Comparison of ENCODE assay signal across 21 cellular contexts in the genomic region with DNA sequence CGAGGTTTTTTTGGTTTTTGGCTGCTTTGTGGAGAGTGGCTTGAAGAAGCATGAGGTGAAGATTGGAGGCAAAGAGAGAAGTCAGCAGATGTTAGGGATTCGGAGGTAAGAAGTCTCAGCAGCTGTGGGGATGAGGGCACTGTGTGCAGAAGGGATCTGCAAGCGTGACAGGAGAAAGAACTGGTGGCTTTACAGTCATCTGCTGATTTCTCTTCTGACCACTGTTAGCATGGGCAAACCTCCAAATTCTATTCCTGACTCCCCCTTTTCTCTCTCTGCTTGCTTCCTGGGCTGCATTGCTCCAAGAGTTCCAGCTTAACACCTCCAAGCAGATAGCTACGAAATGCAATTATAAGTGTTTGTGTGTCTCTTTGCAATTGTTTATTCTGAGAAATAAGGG.
DNase-seq lines count a peak whose midpoint lies in the region; ATAC-seq, FAIRE-seq and TF ChIP-seq lines count a peak whose summit lies in the region.
"Had no signal": no experiment of that assay in that cellular context is flagged by ENCODE, and none has a peak within 500 bp of the region (broad histone marks: within the 10 kb centered on the region; RNA-seq: fewer than 3 reads in every experiment).

No MANE protein-coding gene starts in this region.

- no peak for ATAC-seq in GM23338
- no peak for ATAC-seq in activated naive CD8-positive, alpha-beta T cell treated with anti-CD3 and anti-CD28 coated beads, Interleukin-2, amount 50 U/mL, for 24 hours
- ATAC-seq in pancreas: no peak

- no peaks in the 10 kb centered on the region for H3K27me3 Mint-ChIP-seq in GM23338 (ENCODE audit: insufficient read depth, low read depth, poor library complexity)
- no peaks in the 10 kb centered on the region for H3K27me3 Mint-ChIP-seq in activated naive CD8-positive, alpha-beta T cell treated with anti-CD3 and anti-CD28 coated beads, Interleukin-2, amount 50 U/mL, for 24 hours
- H3K27me3 Mint-ChIP-seq: CD4-positive, alpha-beta T cell had no signal

- no peaks in the 10 kb centered on the region for H3K79me2 ChIP-seq in GM23338 (replicated peaks; ENCODE audit: insufficient read depth)

- H3K27ac Mint-ChIP-seq in GM23338: no peak overlapping the region
- H3K27ac Mint-ChIP-seq in activated naive CD8-positive, alpha-beta T cell treated with anti-CD3 and anti-CD28 coated beads, Interleukin-2, amount 50 U/mL, for 24 hours: no peak overlapping the region
- H3K27ac Mint-ChIP-seq: CD4-positive, alpha-beta T cell had no signal

- peaks cover 8% of the 10 kb centered on the region for H3F3A ChIP-seq in GM23338 (replicated peaks; ENCODE audit: low read depth)

- peaks cover 24% of the 10 kb centered on the region for H3K36me3 Mint-ChIP-seq in GM23338 (ENCODE audit: low read depth)
- H3K36me3 Mint-ChIP-seq in activated naive CD8-positive, alpha-beta T cell treated with anti-CD3 and anti-CD28 coated beads, Interleukin-2, amount 50 U/mL, for 24 hours (ENCODE audit: low read depth): peaks cover 19% of the 10 kb centered on the region

- H3K4me3 ChIP-seq in GM23338 (no peak overlapping the region), choroid plexus epithelial cell (ENCODE audit: low read depth, low read length) (no peak overlapping the region), pancreas (no peak overlapping the region)

- H3K9me3 ChIP-seq in pancreas: no peaks in the 10 kb centered on the region
- H3K9me3 ChIP-seq: SK-N-SH had no signal

- no peak overlapping the region for H3K4me3 Mint-ChIP-seq in GM23338
- H3K4me3 Mint-ChIP-seq in activated naive CD8-positive, alpha-beta T cell treated with anti-CD3 and anti-CD28 coated beads, Interleukin-2, amount 50 U/mL, for 24 hours: no peak overlapping the region
- H3K4me3 Mint-ChIP-seq: CD4-positive, alpha-beta T cell had no signal

- no peak for TF ChIP-seq CTCF in GM23338 (conservative IDR thresholded peaks at IDR 0.05; ENCODE audit: low read depth in 2 of 2)
- TF ChIP-seq CTCF in choroid plexus epithelial cell (conservative IDR thresholded peaks at IDR 0.05; ENCODE audit: low read depth, low read length): no peak
- TF ChIP-seq CTCF in GM20000 (IDR thresholded peaks at IDR 0.05; ENCODE audit: extremely low read depth, missing control alignments): no peak
- no peak for TF ChIP-seq CTCF in pancreas (IDR thresholded peaks at IDR 0.05)

- intact Hi-C loops in pancreas (cut with DNase I): no loop called here

- 90 to 98% methylated on average over 4 of the region's 4 CpGs for WGBS in pancreas, 2 donors

- no peaks in the 10 kb centered on the region for H3K36me3 ChIP-seq in GM23338 (ENCODE audit: insufficient read depth)
- peaks cover 0 to 6% (median 0%) of the 10 kb centered on the region in 3 donors for H3K36me3 ChIP-seq in pancreas

- H3K9me3 Mint-ChIP-seq in GM23338: no peaks in the 10 kb centered on the region
- H3K9me3 Mint-ChIP-seq in activated naive CD8-positive, alpha-beta T cell treated with anti-CD3 and anti-CD28 coated beads, Interleukin-2, amount 50 U/mL, for 24 hours: peaks cover 5% of the 10 kb centered on the region

- no peaks in the 10 kb centered on the region for H3K4me1 Mint-ChIP-seq in GM23338
- peaks cover 4% of the 10 kb centered on the region for H3K4me1 Mint-ChIP-seq in activated naive CD8-positive, alpha-beta T cell treated with anti-CD3 and anti-CD28 coated beads, Interleukin-2, amount 50 U/mL, for 24 hours

- H4K20me1 ChIP-seq in GM23338 (replicated peaks; ENCODE audit: insufficient read depth): no peaks in the 10 kb centered on the region; the same call in 1 of the 2 replicates

- H3K4me2 ChIP-seq in GM23338: no peak overlapping the region
- H3K4me2 ChIP-seq: SK-N-SH had no signal

- peak; percentile 28 for DNase-seq in NCI-H1092 treated with DMSO at 0.1 percent for 48 hours (lab: John Stamatoyannopoulos, UW)
- DNase-seq in NCI-H1092 (lab: John Stamatoyannopoulos, UW): no peak
- DNase-seq in GM23338 (ENCODE audit: low spot score): no peak
- peak; percentile 31 for DNase-seq in NCI-H69 (lab: John Stamatoyannopoulos, UW)
- DNase-seq in choroid plexus epithelial cell (ENCODE audit: low read depth): peak; percentile 14
- no peak for DNase-seq in activated naive CD8-positive, alpha-beta T cell treated with anti-CD3 and anti-CD28 coated beads, Interleukin-2, amount 50 U/mL, for 24 hours
- DNase-seq in GM20000 (ENCODE audit: low spot score): no peak
- no peak for DNase-seq in pancreas
- DNase-seq: 8988T; CD4-positive, alpha-beta T cell; DMS153; HCEC 1CT; KBM-7; MV-4-11; NCI-H1417 treated with DMSO at 0.1 percent for 48 hours; NCI-H1930; NCI-H345; NCI-H524 treated with DMSO at 0.1 percent for 48 hours; OCI-M1; SHP77; SK-N-SH had no signal

- FAIRE-seq in pancreas (lab: Jason Lieb, UNC): no peak

- H3K27me3 ChIP-seq in GM23338 (ENCODE audit: insufficient read depth) (no peaks in the 10 kb centered on the region), pancreas (no peaks in the 10 kb centered on the region)

- no peak overlapping the region for H2AFZ ChIP-seq in GM23338

- H3K9me2 ChIP-seq in GM23338 (ENCODE audit: insufficient read depth): 0 out of 2 replicates have a peak, but pooled peaks cover 10% of the 10 kb centered on the region
- H3K9me2 ChIP-seq: SK-N-SH had no signal

- H3K27ac ChIP-seq in GM23338 (ENCODE audit: low read depth) (peak overlapping the region; percentile 72), pancreas (no peak overlapping the region)

- H3K4me1 ChIP-seq in GM23338 (ENCODE audit: insufficient read depth) (peaks cover 4% of the 10 kb centered on the region; the same call in 1 of the 2 replicates), pancreas (no peaks in the 10 kb centered on the region)

TF ChIP-seq in GM23338, 12 proteins besides CTCF, POLR2A, EP300 and RAD21:
- TF ChIP-seq, protein P1, sequence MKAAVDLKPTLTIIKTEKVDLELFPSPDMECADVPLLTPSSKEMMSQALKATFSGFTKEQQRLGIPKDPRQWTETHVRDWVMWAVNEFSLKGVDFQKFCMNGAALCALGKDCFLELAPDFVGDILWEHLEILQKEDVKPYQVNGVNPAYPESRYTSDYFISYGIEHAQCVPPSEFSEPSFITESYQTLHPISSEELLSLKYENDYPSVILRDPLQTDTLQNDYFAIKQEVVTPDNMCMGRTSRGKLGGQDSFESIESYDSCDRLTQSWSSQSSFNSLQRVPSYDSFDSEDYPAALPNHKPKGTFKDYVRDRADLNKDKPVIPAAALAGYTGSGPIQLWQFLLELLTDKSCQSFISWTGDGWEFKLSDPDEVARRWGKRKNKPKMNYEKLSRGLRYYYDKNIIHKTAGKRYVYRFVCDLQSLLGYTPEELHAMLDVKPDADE (IDR thresholded peaks at IDR 0.05): no peak
- TF ChIP-seq CREB1 (CRISPR knock-in tag; IDR thresholded peaks at IDR 0.05; ENCODE audit: low read depth): no peak
- TF ChIP-seq, protein P2, sequence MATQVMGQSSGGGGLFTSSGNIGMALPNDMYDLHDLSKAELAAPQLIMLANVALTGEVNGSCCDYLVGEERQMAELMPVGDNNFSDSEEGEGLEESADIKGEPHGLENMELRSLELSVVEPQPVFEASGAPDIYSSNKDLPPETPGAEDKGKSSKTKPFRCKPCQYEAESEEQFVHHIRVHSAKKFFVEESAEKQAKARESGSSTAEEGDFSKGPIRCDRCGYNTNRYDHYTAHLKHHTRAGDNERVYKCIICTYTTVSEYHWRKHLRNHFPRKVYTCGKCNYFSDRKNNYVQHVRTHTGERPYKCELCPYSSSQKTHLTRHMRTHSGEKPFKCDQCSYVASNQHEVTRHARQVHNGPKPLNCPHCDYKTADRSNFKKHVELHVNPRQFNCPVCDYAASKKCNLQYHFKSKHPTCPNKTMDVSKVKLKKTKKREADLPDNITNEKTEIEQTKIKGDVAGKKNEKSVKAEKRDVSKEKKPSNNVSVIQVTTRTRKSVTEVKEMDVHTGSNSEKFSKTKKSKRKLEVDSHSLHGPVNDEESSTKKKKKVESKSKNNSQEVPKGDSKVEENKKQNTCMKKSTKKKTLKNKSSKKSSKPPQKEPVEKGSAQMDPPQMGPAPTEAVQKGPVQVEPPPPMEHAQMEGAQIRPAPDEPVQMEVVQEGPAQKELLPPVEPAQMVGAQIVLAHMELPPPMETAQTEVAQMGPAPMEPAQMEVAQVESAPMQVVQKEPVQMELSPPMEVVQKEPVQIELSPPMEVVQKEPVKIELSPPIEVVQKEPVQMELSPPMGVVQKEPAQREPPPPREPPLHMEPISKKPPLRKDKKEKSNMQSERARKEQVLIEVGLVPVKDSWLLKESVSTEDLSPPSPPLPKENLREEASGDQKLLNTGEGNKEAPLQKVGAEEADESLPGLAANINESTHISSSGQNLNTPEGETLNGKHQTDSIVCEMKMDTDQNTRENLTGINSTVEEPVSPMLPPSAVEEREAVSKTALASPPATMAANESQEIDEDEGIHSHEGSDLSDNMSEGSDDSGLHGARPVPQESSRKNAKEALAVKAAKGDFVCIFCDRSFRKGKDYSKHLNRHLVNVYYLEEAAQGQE (IDR thresholded peaks at IDR 0.05; ENCODE audit: unreplicated experiment): no peak

Comparison
In these comparisons a context has a peak if more than half of its experiments do, and no peak if none do; other contexts are left out.
1. DNase-seq: peak in NCI-H1092 treated with DMSO at 0.1 percent for 48 hours (single experiment), NCI-H69 (single experiment) and choroid plexus epithelial cell (single experiment); none in NCI-H1092 (single experiment), GM23338 (single experiment), activated naive CD8-positive, alpha-beta T cell treated with anti-CD3 and anti-CD28 coated beads, Interleukin-2, amount 50 U/mL, for 24 hours (single experiment), GM20000 (single experiment) and pancreas (0 of 6).